15 cellular contexts compared by ENCODE assay signal in the genomic region with DNA sequence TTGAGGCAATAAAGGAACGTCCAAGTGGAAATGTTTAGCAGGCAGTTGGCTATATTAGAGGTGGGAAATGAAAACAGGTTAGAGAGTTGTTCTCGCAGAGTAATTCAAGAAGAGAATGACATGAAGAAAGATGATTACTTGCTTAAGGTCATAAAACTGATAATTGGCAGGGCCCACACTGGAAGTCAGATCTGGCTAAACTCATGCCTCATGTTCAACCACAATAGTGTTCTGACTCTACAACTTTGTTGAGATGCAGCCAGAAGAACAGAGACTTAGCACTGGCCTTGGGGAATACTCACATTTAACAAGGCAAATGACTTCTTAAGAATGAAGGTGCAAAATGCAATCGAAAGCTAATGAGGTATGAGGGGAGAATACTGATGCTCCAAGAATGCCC. TPM values are rescaled to one million over a fixed set of nuclear protein-coding genes. Genes with fewer than 3 reads are reported as not detected.
A peak's percentile ranks its signal among the peaks of the same experiment; 100 is the strongest.
DNase-seq lines count a peak whose midpoint lies in the region; ATAC-seq and TF ChIP-seq lines count a peak whose summit lies in the region.
"Had no signal": no experiment of that assay in that cellular context is flagged by ENCODE, and none has a peak within 500 bp of the region (broad histone marks: within the 10 kb centered on the region; RNA-seq: fewer than 3 reads in every experiment).

No MANE protein-coding gene starts in this region.

- WGBS in spleen, 5 donors = 63 to 84% (median 81%) methylated on average over 3 of the region's 3 CpGs

- H3K9me3 ChIP-seq in spleen = peaks cover 0 to 32% (median 27%) of the 10 kb centered on the region in 8 donors
- H3K9me3 ChIP-seq: pancreas had no signal

- no peak for TF ChIP-seq CTCF in spleen (IDR thresholded peaks at IDR 0.05 in 8 of 11, conservative IDR thresholded peaks at IDR 0.05 in 3 of 11)

- H3K9me3 Mint-ChIP-seq in activated CD8-positive, alpha-beta memory T cell treated with anti-CD3 and anti-CD28 coated beads, Interleukin-2, amount 10 ng/mL, durations not matched to agents 7 days and 5 days (ENCODE audit: low read depth) = peaks cover 22% of the 10 kb centered on the region
- peaks cover 28 to 39% of the 10 kb centered on the region in 2 donors for H3K9me3 Mint-ChIP-seq in activated naive CD4-positive, alpha-beta T cell treated with anti-CD3 and anti-CD28 coated beads, Interleukin-2, amount 50 U/mL, for 72 hours

- peak overlapping the region; percentile 86 for H3K27ac Mint-ChIP-seq in activated CD8-positive, alpha-beta memory T cell treated with anti-CD3 and anti-CD28 coated beads, Interleukin-2, amount 10 ng/mL, durations not matched to agents 7 days and 5 days
- peak overlapping the region; percentile 84 to 88 for H3K27ac Mint-ChIP-seq in activated naive CD4-positive, alpha-beta T cell treated with anti-CD3 and anti-CD28 coated beads, Interleukin-2, amount 50 U/mL, for 72 hours

- no peak for DNase-seq in activated CD8-positive, alpha-beta memory T cell treated with anti-CD3 and anti-CD28 coated beads, Interleukin-2, amount 10 ng/mL, durations not matched to agents 7 days and 5 days
- DNase-seq in activated CD8-positive, alpha-beta memory T cell treated with anti-CD3 and anti-CD28 coated beads for 24 hours = no peak
- DNase-seq in activated naive CD4-positive, alpha-beta T cell treated with anti-CD3 and anti-CD28 coated beads, Interleukin-2, amount 50 U/mL, for 72 hours (ENCODE audit: low spot score in 2 of 2) = no peak
- DNase-seq in spleen = no peak
- DNase-seq in NCI-H526 treated with DMSO at 0.1 percent for 48 hours (lab: John Stamatoyannopoulos, UW) = no peak
- DNase-seq: kidney glomerular epithelial cell, NCI-H1436 treated with DMSO at 0.1 percent for 48 hours, NCI-H446 had no signal

- TF ChIP-seq POLR2A in spleen (IDR thresholded peaks at IDR 0.05) = no peak

- no peaks in the 10 kb centered on the region for H3K36me3 ChIP-seq in spleen
- H3K36me3 ChIP-seq: pancreas had no signal

- peak overlapping the region in 7 of 8 donors; percentile 63 to 89 (median 76) for H3K27ac ChIP-seq in spleen
- H3K27ac ChIP-seq: hepatocyte, pancreas, VCaP had no signal

- intact Hi-C loops in spleen (cut with DNase I; ENCODE audit: low total_unique reads) = no loop called here

- peak overlapping the region; percentile 61 for H3K4me3 Mint-ChIP-seq in activated CD8-positive, alpha-beta memory T cell treated with anti-CD3 and anti-CD28 coated beads, Interleukin-2, amount 10 ng/mL, durations not matched to agents 7 days and 5 days

- peak; percentile 28 for ATAC-seq in activated CD8-positive, alpha-beta memory T cell treated with anti-CD3 and anti-CD28 coated beads, Interleukin-2, amount 10 ng/mL, durations not matched to agents 7 days and 5 days
- ATAC-seq in GM21381 (IDR thresholded peaks at IDR 0.05; ENCODE audit: unreplicated experiment) (peak; percentile 6), HG03159 (IDR thresholded peaks at IDR 0.05; ENCODE audit: unreplicated experiment) (no peak), GM18517 (IDR thresholded peaks at IDR 0.05; ENCODE audit: unreplicated experiment) (no peak)
- ATAC-seq in activated naive CD4-positive, alpha-beta T cell treated with anti-CD3 and anti-CD28 coated beads, Interleukin-2, amount 50 U/mL, for 72 hours = peak; percentile 55 to 59

- H3K4me3 ChIP-seq in spleen = peak overlapping the region in 1 of 8 donors; percentile 39
- H3K4me3 ChIP-seq: hepatocyte, pancreas had no signal

- H3K36me3 Mint-ChIP-seq in activated CD8-positive, alpha-beta memory T cell treated with anti-CD3 and anti-CD28 coated beads, Interleukin-2, amount 10 ng/mL, durations not matched to agents 7 days and 5 days = peaks cover 39% of the 10 kb centered on the region
- H3K36me3 Mint-ChIP-seq in activated naive CD4-positive, alpha-beta T cell treated with anti-CD3 and anti-CD28 coated beads, Interleukin-2, amount 50 U/mL, for 72 hours = peaks cover 25 to 47% of the 10 kb centered on the region in 2 donors

- no peaks in the 10 kb centered on the region for H3K27me3 ChIP-seq in spleen (replicated peaks in 1 of 7)
- H3K27me3 ChIP-seq: pancreas had no signal

- H3K4me1 Mint-ChIP-seq in activated CD8-positive, alpha-beta memory T cell treated with anti-CD3 and anti-CD28 coated beads, Interleukin-2, amount 10 ng/mL, durations not matched to agents 7 days and 5 days = peaks cover 35% of the 10 kb centered on the region

- peaks cover 15% of the 10 kb centered on the region for H3K27me3 Mint-ChIP-seq in activated CD8-positive, alpha-beta memory T cell treated with anti-CD3 and anti-CD28 coated beads, Interleukin-2, amount 10 ng/mL, durations not matched to agents 7 days and 5 days

- H3K4me1 ChIP-seq in spleen = peaks cover 0 to 55% (median 9%) of the 10 kb centered on the region in 6 donors
- H3K4me1 ChIP-seq: pancreas had no signal

- CTCF ChIA-PET in activated CD8-positive, alpha-beta memory T cell treated with anti-CD3 and anti-CD28 coated beads, Interleukin-2, amount 10 ng/mL, durations not matched to agents 7 days and 5 days (lab: Charles Lee) = interaction anchor here (1.2 to 1.4 kb wide), 2 partner anchors 51 to 275 kb away, joined by 3 read pairs; partner anchors contain the start of gene TEX48

RNA-seq across cellular contexts. Expression of gene TNFSF8, which starts 27.2 kb away (rescaled TPM):
- total RNA-seq in activated CD8-positive, alpha-beta memory T cell treated with anti-CD3 and anti-CD28 coated beads, Interleukin-2, amount 10 ng/mL, durations not matched to agents 7 days and 5 days = 10 to 100 TPM; 30.3 to 34.5 TPM
- 10 to 100 TPM; 11.0 to 26.9 TPM for total RNA-seq in activated naive CD4-positive, alpha-beta T cell treated with anti-CD3 and anti-CD28 coated beads, Interleukin-2, amount 50 U/mL, for 72 hours
- total RNA-seq in spleen = 10 to 100 TPM in 5 of 7 donors, 1 to 10 TPM in 2; 7.1 to 42.7 (median 19.2) TPM
- 10 to 100 TPM in 2 of 3 donors, 1 to 10 TPM in 1; 4.8 to 16.0 (median 10.2) TPM for polyA plus RNA-seq in spleen
- total RNA-seq: hepatocyte, SK-MEL-5 had no signal
- polyA plus RNA-seq: hepatocyte had no signal

Comparison
In these comparisons a context has a peak if more than half of its experiments do, and no peak if none do; other contexts are left out.
1. ATAC-seq: peak in activated CD8-positive, alpha-beta memory T cell treated with anti-CD3 and anti-CD28 coated beads, Interleukin-2, amount 10 ng/mL, durations not matched to agents 7 days and 5 days (single experiment), GM21381 (single experiment) and activated naive CD4-positive, alpha-beta T cell treated with anti-CD3 and anti-CD28 coated beads, Interleukin-2, amount 50 U/mL, for 72 hours (2 of 2); none in HG03159 (single experiment) and GM18517 (single experiment).